In the genomic region with DNA sequence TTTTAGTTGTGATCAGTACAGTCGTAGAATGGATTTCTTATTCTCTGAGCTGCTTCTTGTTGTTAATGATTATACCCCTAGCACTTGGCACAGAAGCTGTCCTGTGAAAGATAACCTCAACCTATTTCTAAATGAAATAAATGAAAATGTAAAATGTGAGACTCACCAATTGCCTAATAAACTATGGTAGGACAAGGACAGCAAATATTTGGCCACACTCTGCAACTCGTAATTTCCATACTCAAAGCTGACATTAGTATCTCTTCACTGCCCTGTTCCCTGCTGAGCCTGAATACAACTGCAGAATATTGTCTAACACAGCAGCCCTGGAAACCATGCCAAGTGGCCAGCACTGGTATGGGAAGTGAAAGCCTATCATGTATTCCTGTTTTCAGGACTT, we compare ENCODE assay signal across 25 cellular contexts. TPM values are rescaled to one million over a fixed set of nuclear protein-coding genes. Genes with fewer than 3 reads are reported as not detected.
DNase-seq lines count a peak whose midpoint lies in the region; ATAC-seq and TF ChIP-seq lines count a peak whose summit lies in the region.
"Had no signal": no experiment of that assay in that cellular context is flagged by ENCODE, and none has a peak within 500 bp of the region (broad histone marks: within the 10 kb centered on the region; RNA-seq: fewer than 3 reads in every experiment).

No MANE protein-coding gene starts in this region.

- peaks cover 6% of the 10 kb centered on the region for H3K36me3 Mint-ChIP-seq in Calu3 (ENCODE audit: insufficient read depth, unreplicated experiment)

- H3K27me3 ChIP-seq in heart left ventricle (no peaks in the 10 kb centered on the region), transverse colon (no peaks in the 10 kb centered on the region)
- H3K27me3 ChIP-seq: vagina had no signal

- H3K4me3 ChIP-seq in heart left ventricle (no peak overlapping the region), transverse colon (no peak overlapping the region)
- H3K4me3 ChIP-seq: thoracic aorta, vagina had no signal

- H3K36me3 ChIP-seq in heart left ventricle = peaks cover 0 to 25% (median 4%) of the 10 kb centered on the region in 9 donors
- H3K36me3 ChIP-seq in transverse colon = no peaks in the 10 kb centered on the region
- H3K36me3 ChIP-seq: thoracic aorta, vagina had no signal

- BruUV-seq in Calu3 (replicated peaks; lab: Mats Ljungman, UMichigan) = no TSS peak

- intact Hi-C loops in heart left ventricle (cut with DNase I) (no loop called here), Calu3 (cut with micrococcal nuclease; ENCODE audit: unreplicated experiment) (no loop called here), transverse colon (cut with DNase I; ENCODE audit: low total_unique reads) (no loop called here)

- ATAC-seq in heart left ventricle (peak; percentile 60 to 71 (median 66)), HG02759 (IDR thresholded peaks at IDR 0.05; ENCODE audit: unreplicated experiment) (no peak)
- ATAC-seq: SK-N-SH treated with all-trans-retinoic acid at 6 μM for 48 hours had no signal

- CTCF ChIA-PET in Calu3 (lab: Charles Lee) = no interaction called here

- in situ Hi-C loops in G401 (cut with HindIII; ENCODE audit: low sequenced_read_pairs) = no loop called here
- in situ Hi-C loops in transverse colon (cut with MboI; ENCODE audit: low pct_ligation_motif_present in 1 of 4, low pct_unique_long_range_greater_than_20kb in 1 of 4, low sequenced_read_pairs in 3 of 4) = no loop called here

- H3K4me3 Mint-ChIP-seq in Calu3 (ENCODE audit: low read depth, unreplicated experiment) = no peak overlapping the region
- H3K4me3 Mint-ChIP-seq: activated B cell treated with CpG ODN at 0.5 μM for 24 hours; CD14-positive monocyte; dendritic cell treated with granulocyte-macrophage colony-stimulating factor and Interleukin-4, amounts not matched to agents 40 ng/mL and 50 ng/mL, for 4 days; naive B cell had no signal

- TF ChIP-seq CTCF in heart left ventricle (IDR thresholded peaks at IDR 0.05) = peak in 1 of 12 donors; percentile 18
- no peak for TF ChIP-seq CTCF in Calu3 (IDR thresholded peaks at IDR 0.05; ENCODE audit: unreplicated experiment)
- no peak for TF ChIP-seq CTCF in transverse colon (IDR thresholded peaks at IDR 0.05)

- TF ChIP-seq EP300 in transverse colon (IDR thresholded peaks at IDR 0.05; ENCODE audit: low read depth) = no peak

- H3K9me3 Mint-ChIP-seq in Calu3 (ENCODE audit: low read depth, unreplicated experiment) = peaks cover 14% of the 10 kb centered on the region

- peak overlapping the region in 10 of 12 donors; percentile 16 to 68 (median 60) for H3K27ac ChIP-seq in heart left ventricle
- no peak overlapping the region for H3K27ac ChIP-seq in transverse colon
- H3K27ac ChIP-seq: HL-60, RWPE1, thoracic aorta, vagina had no signal

- WGBS in heart left ventricle, 4 donors = 52 to 63% (median 59%) methylated on average over 2 of the region's 2 CpGs
- 83 to 91% methylated on average over 2 of the region's 2 CpGs for WGBS in transverse colon (ENCODE audit: low coverage in 1 of 2), 2 donors

- H3K27me3 Mint-ChIP-seq in Calu3 (ENCODE audit: unreplicated experiment) = no peaks in the 10 kb centered on the region
- H3K27me3 Mint-ChIP-seq: activated B cell treated with CpG ODN at 0.5 μM for 24 hours; dendritic cell treated with granulocyte-macrophage colony-stimulating factor and Interleukin-4, amounts not matched to agents 40 ng/mL and 50 ng/mL, for 4 days; naive B cell had no signal

- peak; percentile 72 for DNase-seq in G401 (ENCODE audit: low spot score)
- peak; percentile 71 for DNase-seq in NCI-H146 treated with DMSO at 0.1 percent for 48 hours (lab: John Stamatoyannopoulos, UW; ENCODE audit: unreplicated experiment)
- peak in 4 of 5 donors; percentile 39 to 67 (median 51) for DNase-seq in heart left ventricle
- DNase-seq in medulla oblongata (ENCODE audit: extremely low spot score) = peak; percentile 30
- no peak for DNase-seq in Calu3
- DNase-seq in transverse colon = no peak
- DNase-seq: activated B cell treated with CpG ODN at 0.5 μM for 24 hours; activated naive CD4-positive, alpha-beta T cell treated with anti-CD3 and anti-CD28 coated beads, Interleukin-2, amount 50 U/mL, for 16 hours; amygdala; EL; kidney glomerular epithelial cell; naive B cell; NCI-H2107; NCI-H524 treated with DMSO at 0.1 percent for 48 hours; occipital lobe; stimulated activated CD4-positive, alpha-beta T cell treated with anti-CD3 and anti-CD28 coated beads, Interleukin-4, amount 100 ng/mL, for 4 hours; stimulated activated naive CD4-positive, alpha-beta T cell had no signal

- peaks cover 0 to 21% (median 9%) of the 10 kb centered on the region in 12 donors for H3K9me3 ChIP-seq in heart left ventricle
- H3K9me3 ChIP-seq in transverse colon = peaks cover 16 to 17% of the 10 kb centered on the region in 2 donors

- peaks cover 8% of the 10 kb centered on the region for H3K4me1 Mint-ChIP-seq in Calu3 (ENCODE audit: low read depth, unreplicated experiment)
- H3K4me1 Mint-ChIP-seq: activated B cell treated with CpG ODN at 0.5 μM for 24 hours, naive B cell had no signal

- no peak overlapping the region for H3K27ac Mint-ChIP-seq in Calu3 (ENCODE audit: unreplicated experiment)
- H3K27ac Mint-ChIP-seq: activated B cell treated with CpG ODN at 0.5 μM for 24 hours; CD14-positive monocyte; dendritic cell treated with granulocyte-macrophage colony-stimulating factor and Interleukin-4, amounts not matched to agents 40 ng/mL and 50 ng/mL, for 4 days; naive B cell had no signal

- H3K4me1 ChIP-seq in heart left ventricle (peaks cover 0 to 38% (median 10%) of the 10 kb centered on the region in 12 donors), transverse colon (no peaks in the 10 kb centered on the region)
- H3K4me1 ChIP-seq: vagina had no signal

- TF ChIP-seq POLR2A in heart left ventricle (IDR thresholded peaks at IDR 0.05) (no peak), transverse colon (IDR thresholded peaks at IDR 0.05) (no peak)

RNA-seq across cellular contexts. Expression of a gene that starts 34.5 kb away (rescaled TPM):
- 1.8 and 3.8 TPM in 2 replicates for total RNA-seq in G401 (2014; rRNA removed; shearing (Covaris generic))
- total RNA-seq in heart left ventricle = 100 to 1,000 TPM in 7 of 9 donors, 10 to 100 TPM in 2; 68.7 to 179 (median 149) TPM
- 10 to 100 TPM in 1 of 2 donors, 1 to 10 TPM in 1; 7.5 to 42.1 TPM for polyA plus RNA-seq in heart left ventricle
- total RNA-seq in Calu3 (2022) = 12.1 and 12.9 TPM in 2 replicates
- total RNA-seq in transverse colon = 1 to 10 TPM in 2 of 4 donors, not detected in 2; 3.7 to 3.8 TPM

Comparison
In these comparisons a context has a peak if more than half of its experiments do, and no peak if none do; other contexts are left out.
1. DNase-seq: peak in G401 (single experiment), NCI-H146 treated with DMSO at 0.1 percent for 48 hours (single experiment), heart left ventricle (4 of 5) and medulla oblongata (single experiment); none in Calu3 (single experiment) and transverse colon (single experiment).
2. H3K27ac ChIP-seq: peak in heart left ventricle (10 of 12); none in transverse colon (0 of 4).